In genomic region chr17:39704821-39705551, GRCh38 we compare ENCODE assay signal across 11 cellular contexts. TPM values are rescaled to one million over a fixed set of nuclear protein-coding genes. Genes with fewer than 3 reads are reported as not detected.
DNase-seq lines count a peak whose midpoint lies in the region; ATAC-seq and TF ChIP-seq lines count a peak whose summit lies in the region.
"Had no signal": no experiment of that assay in that cellular context is flagged by ENCODE, and none has a peak within 500 bp of the region (broad histone marks: within the 10 kb centered on the region; RNA-seq: fewer than 3 reads in every experiment).

No MANE protein-coding gene starts in this region.

- no peak overlapping the region for H3K9ac ChIP-seq in SK-N-SH
- no peak overlapping the region for H3K9ac ChIP-seq in endodermal cell (ENCODE audit: extremely low read depth, low read length, poor library complexity, severe bottlenecking)

- H3K27ac ChIP-seq in SK-N-SH (ENCODE audit: low read depth in 2 of 2, low read length in 1 of 2) = no peak overlapping the region
- peak overlapping the region; percentile 32 for H3K27ac ChIP-seq in endodermal cell (ENCODE audit: low read depth, low read length)
- peak overlapping the region; percentile 74 to 95 (median 88) for H3K27ac ChIP-seq in right lobe of liver
- H3K27ac ChIP-seq in uterus = no peak overlapping the region

- peaks cover 23% of the 10 kb centered on the region for H3K36me3 Mint-ChIP-seq in endodermal cell (ENCODE audit: low read depth)

- no peak overlapping the region for H3K4me2 ChIP-seq in SK-N-SH

- DNase-seq in SK-N-SH (no peak), endodermal cell (peak; percentile 80), right lobe of liver (no peak), uterus (no peak), NCI-H1417 (lab: John Stamatoyannopoulos, UW) (no peak), C1 segment of cervical spinal cord (lab: John Stamatoyannopoulos, UW) (no peak)
- DNase-seq: ACHN, NCI-H1105, retina had no signal

- TF ChIP-seq RAD21 in SK-N-SH (IDR thresholded peaks at IDR 0.05; ENCODE audit: low read length) = no peak

- H3K9me3 ChIP-seq in SK-N-SH = no peaks in the 10 kb centered on the region
- H3K9me3 ChIP-seq in endodermal cell (ENCODE audit: control insufficient read depth, low read length) = no peaks in the 10 kb centered on the region
- H3K9me3 ChIP-seq in right lobe of liver = no peaks in the 10 kb centered on the region
- no peaks in the 10 kb centered on the region for H3K9me3 ChIP-seq in uterus

- WGBS in SK-N-SH (ENCODE audit: low lambda C conversion rate) = 73% methylated on average over 8 of the region's 11 CpGs
- WGBS in endodermal cell (ENCODE audit: insufficient coverage in 1 of 2, insufficient read length in 1 of 2), 2 experiments = 59 to 82% methylated on average over 5 to 11 of the region's 11 CpGs
- WGBS in right lobe of liver (ENCODE audit: insufficient coverage, low coverage, low lambda C conversion rate, missing lambda C conversion rate) = 72% methylated on average over 5 of the region's 11 CpGs

- no peaks in the 10 kb centered on the region for H3K9me2 ChIP-seq in SK-N-SH

- ATAC-seq in SK-N-SH treated with all-trans-retinoic acid at 6 μM for 48 hours (no peak), right lobe of liver (no peak), GM21576 (IDR thresholded peaks at IDR 0.05; ENCODE audit: unreplicated experiment) (no peak)

- H3K27me3 Mint-ChIP-seq in endodermal cell (ENCODE audit: insufficient read depth) = no peaks in the 10 kb centered on the region

- no peaks in the 10 kb centered on the region for H3K79me2 ChIP-seq in SK-N-SH (ENCODE audit: insufficient read depth)

- H3K9me3 Mint-ChIP-seq in endodermal cell = no peaks in the 10 kb centered on the region

- TF ChIP-seq POLR2A in right lobe of liver (IDR thresholded peaks at IDR 0.05) = no peak
- TF ChIP-seq POLR2A in uterus (IDR thresholded peaks at IDR 0.05) = no peak

- peak overlapping the region; percentile 84 for H3K27ac Mint-ChIP-seq in endodermal cell

- H3K4me1 Mint-ChIP-seq in endodermal cell = peaks cover 50% of the 10 kb centered on the region

- CTCF ChIA-PET in SK-N-SH (lab: Yijun Ruan, JAX) = interaction anchor here (0.6 to 1.6 kb wide), 3 partner anchors 9 to 81 kb away, joined by 3 to 6 read pairs (median 3); partner anchors contain the start of gene MIEN1

- TF ChIP-seq CTCF in SK-N-SH (IDR thresholded peaks at IDR 0.05) (peak; percentile 17; the same call in 1 of the 2 replicates), endodermal cell (conservative IDR thresholded peaks at IDR 0.05) (peak; percentile 53), right lobe of liver (IDR thresholded peaks at IDR 0.05) (peak in 1 of 4 donors; percentile 32), uterus (IDR thresholded peaks at IDR 0.05) (peak in 3 of 4 experiments; percentile 24 to 28 (median 27))

- no peaks in the 10 kb centered on the region for H3F3A ChIP-seq in SK-N-SH (replicated peaks; ENCODE audit: insufficient read depth)

- H3K4me1 ChIP-seq in SK-N-SH (ENCODE audit: control insufficient read depth in 1 of 2, insufficient read depth in 2 of 2, low read depth in 1 of 2, low read length in 1 of 2) = no peaks in the 10 kb centered on the region
- peaks cover 13% of the 10 kb centered on the region for H3K4me1 ChIP-seq in endodermal cell (ENCODE audit: control insufficient read depth, insufficient read depth, low read length)
- H3K4me1 ChIP-seq in right lobe of liver = peaks cover 0 to 62% (median 29%) of the 10 kb centered on the region in 4 donors
- H3K4me1 ChIP-seq in uterus = no peaks in the 10 kb centered on the region

- H3K36me3 ChIP-seq in SK-N-SH (replicated peaks in 1 of 2; ENCODE audit: control insufficient read depth in 1 of 2, insufficient read depth in 2 of 2, low read length in 1 of 2) (no peaks in the 10 kb centered on the region), endodermal cell (ENCODE audit: control insufficient read depth, insufficient read depth, low read length) (peaks cover 31% of the 10 kb centered on the region), right lobe of liver (peaks cover 0 to 6% (median 0%) of the 10 kb centered on the region in 4 donors), uterus (no peaks in the 10 kb centered on the region)

- POLR2A ChIA-PET in SK-N-SH (lab: Yijun Ruan, JAX) = interaction anchor here (0.6 kb wide), 1 partner anchor 8 kb away, joined by 4 read pairs; no protein-coding TSS in a partner anchor

- intact Hi-C loops in right lobe of liver (cut with DNase I) = no loop called here
- intact Hi-C loops in uterus (cut with DNase I; ENCODE audit: low total_unique reads) = no loop called here

- H3K4me3 Mint-ChIP-seq in endodermal cell = peak overlapping the region; percentile 25

- TF ChIP-seq EP300 in SK-N-SH (IDR thresholded peaks at IDR 0.05; ENCODE audit: borderline replicate concordance in 1 of 2, low read depth in 1 of 2, low read length in 1 of 2) = no peak

- no peaks in the 10 kb centered on the region; the same call in 1 of the 2 replicates for H3K27me3 ChIP-seq in SK-N-SH (ENCODE audit: insufficient read depth)
- no peaks in the 10 kb centered on the region for H3K27me3 ChIP-seq in endodermal cell (ENCODE audit: control insufficient read depth, insufficient read depth, low read length, poor library complexity, severe bottlenecking)
- no peaks in the 10 kb centered on the region for H3K27me3 ChIP-seq in right lobe of liver
- no peaks in the 10 kb centered on the region for H3K27me3 ChIP-seq in uterus

- H3K4me3 ChIP-seq in SK-N-SH (ENCODE audit: low read depth in 2 of 2, low read length in 1 of 2) (no peak overlapping the region), endodermal cell (ENCODE audit: low read length) (no peak overlapping the region), right lobe of liver (no peak overlapping the region), uterus (no peak overlapping the region)

- H2AFZ ChIP-seq in SK-N-SH (ENCODE audit: low read depth) = no peak overlapping the region

- no peaks in the 10 kb centered on the region for H4K20me1 ChIP-seq in SK-N-SH (ENCODE audit: insufficient read depth)

TF ChIP-seq in SK-N-SH, 30 proteins besides CTCF, POLR2A, EP300 and RAD21 (continues in another document):
- TF ChIP-seq, protein P1, sequence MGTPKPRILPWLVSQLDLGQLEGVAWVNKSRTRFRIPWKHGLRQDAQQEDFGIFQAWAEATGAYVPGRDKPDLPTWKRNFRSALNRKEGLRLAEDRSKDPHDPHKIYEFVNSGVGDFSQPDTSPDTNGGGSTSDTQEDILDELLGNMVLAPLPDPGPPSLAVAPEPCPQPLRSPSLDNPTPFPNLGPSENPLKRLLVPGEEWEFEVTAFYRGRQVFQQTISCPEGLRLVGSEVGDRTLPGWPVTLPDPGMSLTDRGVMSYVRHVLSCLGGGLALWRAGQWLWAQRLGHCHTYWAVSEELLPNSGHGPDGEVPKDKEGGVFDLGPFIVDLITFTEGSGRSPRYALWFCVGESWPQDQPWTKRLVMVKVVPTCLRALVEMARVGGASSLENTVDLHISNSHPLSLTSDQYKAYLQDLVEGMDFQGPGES (IDR thresholded peaks at IDR 0.05; ENCODE audit: low read depth, low read length) = no peak

TF ChIP-seq in SK-N-SH treated with all-trans-retinoic acid at 6 μM for 48 hours, 23 proteins besides CTCF, POLR2A, EP300 and RAD21 (continues in another document):
- TF ChIP-seq ZNF565 (CRISPR knock-in tag; conservative IDR thresholded peaks at IDR 0.05; ENCODE audit: low read depth) = no peak
- no peak for TF ChIP-seq ISL1 (CRISPR knock-in tag; IDR thresholded peaks at IDR 0.05)

RNA-seq across cellular contexts. Expression of gene ERBB2, which starts 5.1 kb away (rescaled TPM):
- 1.9 and 2.6 TPM in 2 replicates for polyA plus RNA-seq in SK-N-SH (2012; rRNA removed)
- 1.0 and 1.2 TPM in 2 replicates for polyA plus RNA-seq in SK-N-SH (2012; cell fraction: cytosol; rRNA removed)
- polyA plus RNA-seq in SK-N-SH (2012; cell fraction: nucleus; rRNA removed) = 5.7 and 9.7 TPM in 2 replicates
- 100 to 1,000 TPM; 110 to 133 TPM for total RNA-seq in endodermal cell
- polyA plus RNA-seq in endodermal cell (2013, experiment 1 of 2) = 72.5 TPM
- polyA plus RNA-seq in endodermal cell (2013, experiment 2 of 2) = 68.6 TPM
- total RNA-seq in right lobe of liver = 10 to 100 TPM in 5 of 6 experiments, 1 to 10 TPM in 1; 8.9 to 40.4 (median 26.2) TPM
- 10 to 100 TPM; 11.8 to 98.8 (median 44.6) TPM for total RNA-seq in uterus

RNA-seq across cellular contexts. Expression of gene PGAP3, which starts 17.1 kb away (rescaled TPM):
- 20.9 and 25.8 TPM in 2 replicates for polyA plus RNA-seq in SK-N-SH (2012; rRNA removed)
- polyA plus RNA-seq in SK-N-SH (2012; cell fraction: cytosol; rRNA removed) = 8.3 and 12.5 TPM in 2 replicates
- 83.8 and 86.4 TPM in 2 replicates for polyA plus RNA-seq in SK-N-SH (2012; cell fraction: nucleus; rRNA removed)
- total RNA-seq in endodermal cell (10 to 100 TPM; 22.6 to 29.3 TPM), right lobe of liver (10 to 100 TPM in 5 of 6 experiments, 1 to 10 TPM in 1; 9.7 to 25.7 (median 18.3) TPM), uterus (10 to 100 TPM in 3 of 4 donors, 1 to 10 TPM in 1; 4.6 to 24.8 (median 19.5) TPM)
- polyA plus RNA-seq in endodermal cell (2013, experiment 1 of 2) = 12.2 TPM
- polyA plus RNA-seq in endodermal cell (2013, experiment 2 of 2) = 11.0 TPM

RNA-seq across cellular contexts. Expression of gene MIEN1, which starts 25.3 kb away (rescaled TPM):
- polyA plus RNA-seq in SK-N-SH (2012; rRNA removed) = 100 and 105 TPM in 2 replicates
- polyA plus RNA-seq in SK-N-SH (2012; cell fraction: cytosol; rRNA removed) = 84.1 and 96.5 TPM in 2 replicates
- polyA plus RNA-seq in SK-N-SH (2012; cell fraction: nucleus; rRNA removed) = 37.0 and 62.4 TPM in 2 replicates
- 10 to 100 TPM; 42.6 to 57.0 TPM for total RNA-seq in endodermal cell
- polyA plus RNA-seq in endodermal cell (2013, experiment 1 of 2) = 57.8 TPM
- 57.7 TPM for polyA plus RNA-seq in endodermal cell (2013, experiment 2 of 2)
- 10 to 100 TPM; 23.1 to 61.6 (median 29.0) TPM for total RNA-seq in right lobe of liver
- 100 to 1,000 TPM in 1 of 4 donors, 10 to 100 TPM in 2, 1 to 10 TPM in 1; 4.9 to 125 (median 58.5) TPM for total RNA-seq in uterus

RNA-seq across cellular contexts. Expression of gene GRB7, which starts 32.8 kb away (rescaled TPM):
- not detected in 2 replicates for polyA plus RNA-seq in SK-N-SH (2012; rRNA removed)
- polyA plus RNA-seq in SK-N-SH (2012; cell fraction: cytosol; rRNA removed) = 0.01 TPM in 1 of 2 replicates, not detected in the other
- polyA plus RNA-seq in SK-N-SH (2012; cell fraction: nucleus; rRNA removed) = 0.05 TPM in 2 replicates
- total RNA-seq in endodermal cell (10 to 100 TPM; 54.6 to 73.9 TPM), right lobe of liver (10 to 100 TPM in 2 of 6 experiments, 1 to 10 TPM in 4; 2.1 to 10.9 (median 7.5) TPM), uterus (10 to 100 TPM in 1 of 4 donors, 1 to 10 TPM in 2, under 1 TPM in 1; 0.51 to 14.3 (median 5.6) TPM)
- 6.1 TPM for polyA plus RNA-seq in endodermal cell (2013, experiment 1 of 2)
- 4.4 TPM for polyA plus RNA-seq in endodermal cell (2013, experiment 2 of 2)

RNA-seq across cellular contexts. Expression of gene PNMT, which starts 36.7 kb away (rescaled TPM):
- 0.05 and 0.07 TPM in 2 replicates for polyA plus RNA-seq in SK-N-SH (2012; rRNA removed)
- 0.03 and 0.07 TPM in 2 replicates for polyA plus RNA-seq in SK-N-SH (2012; cell fraction: cytosol; rRNA removed)
- 0.07 and 0.21 TPM in 2 replicates for polyA plus RNA-seq in SK-N-SH (2012; cell fraction: nucleus; rRNA removed)
- 1 to 10 TPM in 1 of 2 donors, under 1 TPM in 1; 0.55 to 1.0 TPM for total RNA-seq in endodermal cell
- polyA plus RNA-seq in endodermal cell (2013, experiment 1 of 2) = 0.71 TPM
- polyA plus RNA-seq in endodermal cell (2013, experiment 2 of 2) = 0.37 TPM
- total RNA-seq in right lobe of liver = under 1 TPM in 2 of 6 experiments, not detected in 4; 0.37 TPM
- 1 to 10 TPM in 3 of 4 donors, not detected in 1; 3.8 to 5.0 (median 4.7) TPM for total RNA-seq in uterus

Comparison
In these comparisons a context has a peak if more than half of its experiments do, and no peak if none do; other contexts are left out.
1. H3K27ac ChIP-seq: peak in endodermal cell (single experiment) and right lobe of liver (3 of 3); none in SK-N-SH (0 of 2) and uterus (0 of 2).